Comparison of ENCODE assay signal across 25 cellular contexts in genomic region chr2:7997279-7997678, GRCh38.
"Had no signal": no experiment of that assay in that cellular context is flagged by ENCODE, and none has a peak within 500 bp of the region (broad histone marks: within the 10 kb centered on the region; RNA-seq: fewer than 3 reads in every experiment).

No MANE protein-coding gene starts in this region.

- ATAC-seq: activated CD4-positive, CD25-positive, alpha-beta regulatory T cell treated with anti-CD3 and anti-CD28 coated beads, Interleukin-2, amount 50 U/mL, for 24 hours; activated naive CD4-positive, alpha-beta T cell treated with anti-CD3 and anti-CD28 coated beads, Interleukin-2, amount 50 U/mL, for 72 hours; heart right ventricle; natural killer cell treated with Interleukin-12 subunit alpha and Interleukin-12 subunit beta and Interleukin-15 and Interleukin-18, amount 100 ng/mL, for 72 hours; right cardiac atrium had no signal

- H3K4me1 Mint-ChIP-seq: central memory CD8-positive, alpha-beta T cell had no signal

- H3K4me1 ChIP-seq: breast epithelium, spleen, tibial nerve had no signal

- DNase-seq: activated CD4-positive, alpha-beta memory T cell treated with anti-CD3 and anti-CD28 coated beads, Interleukin-2, amount 10 ng/mL, durations not matched to agents 7 days and 5 days; activated CD4-positive, alpha-beta T cell treated with anti-CD3 and anti-CD28 coated beads, Interleukin-2, amount 10 ng/mL, durations not matched to agents 24 days and 14 days; activated CD8-positive, alpha-beta memory T cell treated with anti-CD3 and anti-CD28 coated beads, Interleukin-2, amount 50 U/mL, for 48 hours; activated naive CD4-positive, alpha-beta T cell; activated T-cell treated with anti-CD3 and anti-CD28 coated beads, Interleukin-2, amount 50 U/mL, for 24 hours; effector CD8-positive, alpha-beta T cell; esophagus squamous epithelium; foreskin melanocyte; heart right ventricle; left ventricle myocardium inferior; mesendoderm; posterior cingulate gyrus; right cardiac atrium; spleen; stimulated activated naive CD4-positive, alpha-beta T cell treated with Interleukin-2 at 50 U/mL for 16 hours; T-helper 9 cell had no signal

- H3K9me3 ChIP-seq: breast epithelium, esophagus squamous epithelium, heart right ventricle, left ventricle myocardium inferior, spleen, tibial nerve had no signal

- H3K9me3 Mint-ChIP-seq: activated CD4-positive, alpha-beta memory T cell treated with anti-CD3 and anti-CD28 coated beads, Interleukin-2, amount 10 ng/mL, durations not matched to agents 7 days and 5 days; activated T-cell treated with anti-CD3 and anti-CD28 coated beads, Interleukin-2, amount 50 U/mL, for 24 hours; central memory CD8-positive, alpha-beta T cell; natural killer cell treated with Interleukin-12 subunit alpha and Interleukin-12 subunit beta and Interleukin-15 and Interleukin-18, amount 100 ng/mL, for 72 hours had no signal

- H3K27me3 Mint-ChIP-seq: activated CD4-positive, alpha-beta memory T cell treated with anti-CD3 and anti-CD28 coated beads, Interleukin-2, amount 10 ng/mL, durations not matched to agents 7 days and 5 days; activated CD4-positive, alpha-beta T cell treated with anti-CD3 and anti-CD28 coated beads, Interleukin-2, amount 10 ng/mL, durations not matched to agents 24 days and 14 days; activated T-cell treated with anti-CD3 and anti-CD28 coated beads, Interleukin-2, amount 50 U/mL, for 24 hours; central memory CD8-positive, alpha-beta T cell; natural killer cell treated with Interleukin-12 subunit alpha and Interleukin-12 subunit beta and Interleukin-15 and Interleukin-18, amount 100 ng/mL, for 72 hours had no signal

- H3K27ac Mint-ChIP-seq: activated CD4-positive, alpha-beta memory T cell treated with anti-CD3 and anti-CD28 coated beads, Interleukin-2, amount 10 ng/mL, durations not matched to agents 7 days and 5 days; activated naive CD4-positive, alpha-beta T cell treated with anti-CD3 and anti-CD28 coated beads, Interleukin-2, amount 50 U/mL, for 72 hours; activated T-cell treated with anti-CD3 and anti-CD28 coated beads, Interleukin-2, amount 50 U/mL, for 24 hours had no signal

- H3K27me3 ChIP-seq: breast epithelium, esophagus squamous epithelium, heart right ventricle, spleen, tibial nerve had no signal

- H3K36me3 ChIP-seq: breast epithelium, esophagus squamous epithelium, heart right ventricle, left ventricle myocardium inferior, spleen, tibial nerve, WERI-Rb-1 had no signal

- H3K27ac ChIP-seq: epithelial cell of prostate, esophagus squamous epithelium, heart right ventricle, left ventricle myocardium inferior, spleen, tibial nerve, WERI-Rb-1 had no signal

- H3K4me3 ChIP-seq: breast epithelium, esophagus squamous epithelium, heart right ventricle, left ventricle myocardium inferior, lung, spleen, tibial nerve had no signal

- H3K36me3 Mint-ChIP-seq: activated naive CD4-positive, alpha-beta T cell treated with anti-CD3 and anti-CD28 coated beads, Interleukin-2, amount 50 U/mL, for 72 hours; natural killer cell treated with Interleukin-12 subunit alpha and Interleukin-12 subunit beta and Interleukin-15 and Interleukin-18, amount 100 ng/mL, for 72 hours had no signal

- H3K4me3 Mint-ChIP-seq: activated CD4-positive, alpha-beta memory T cell treated with anti-CD3 and anti-CD28 coated beads, Interleukin-2, amount 10 ng/mL, durations not matched to agents 7 days and 5 days; activated T-cell treated with anti-CD3 and anti-CD28 coated beads, Interleukin-2, amount 50 U/mL, for 24 hours; central memory CD8-positive, alpha-beta T cell; natural killer cell treated with Interleukin-12 subunit alpha and Interleukin-12 subunit beta and Interleukin-15 and Interleukin-18, amount 100 ng/mL, for 72 hours had no signal
